ENCODE assay signal across 1 cellular context in genomic region chr7:6273917-6274630, GRCh38.
TF ChIP-seq lines count a peak whose summit lies in the region.

No MANE protein-coding gene starts in this region.

TF ChIP-seq in IMR-90, 13 proteins besides CTCF, POLR2A, EP300 and RAD21:
- no peak for TF ChIP-seq NFE2L2 (IDR thresholded peaks at IDR 0.05; ENCODE audit: low read depth, low read length)
- no peak for TF ChIP-seq CEBPB (IDR thresholded peaks at IDR 0.05; ENCODE audit: low read depth, low read length)
